8 cellular contexts compared by ENCODE assay signal in genomic region chr4:3291969-3292570, GRCh38. TPM values are rescaled to one million over a fixed set of nuclear protein-coding genes. Genes with fewer than 3 reads are reported as not detected.
DNase-seq lines count a peak whose midpoint lies in the region; ATAC-seq, FAIRE-seq and TF ChIP-seq lines count a peak whose summit lies in the region.

No MANE protein-coding gene starts in this region.

- H3K9me3 ChIP-seq in NT2/D1 (ENCODE audit: insufficient read depth, low read length): no peaks in the 10 kb centered on the region
- no peaks in the 10 kb centered on the region for H3K9me3 ChIP-seq in K562 (replicated peaks; ENCODE audit: control insufficient read depth, insufficient read depth, low read depth, low read length)
- no peaks in the 10 kb centered on the region for H3K9me3 ChIP-seq in gastrocnemius medialis

- WGBS in K562 (ENCODE audit: insufficient coverage, low coverage, missing lambda C conversion rate): 2% methylated on average over 37 of the region's 60 CpGs

- in situ Hi-C loops in K562 (cut with MboI): no loop called here
- in situ Hi-C loops in gastrocnemius medialis (cut with MboI; ENCODE audit: low sequenced_read_pairs in 4 of 4): no loop called here

- ATAC-seq in HG02943 (IDR thresholded peaks at IDR 0.05; ENCODE audit: low read depth, unreplicated experiment) (peak; percentile 28), K562 (peak; percentile 9), gastrocnemius medialis (peak; percentile 71 to 72)

- BruUV-seq in K562 (replicated peaks; lab: Mats Ljungman, UMichigan): no TSS peak

- H4K20me1 ChIP-seq in K562 (replicated peaks; ENCODE audit: control insufficient read depth, insufficient read depth, low read length): peaks cover 1% of the 10 kb centered on the region; the same call in 1 of the 2 replicates

- no peak overlapping the region for H3K27ac ChIP-seq in K562 (ENCODE audit: extremely low read depth, low read depth, low read length)
- peak overlapping the region; percentile 99 to 100 (median 99) for H3K27ac ChIP-seq in gastrocnemius medialis

- H3K4me3 ChIP-seq in NT2/D1 (ENCODE audit: insufficient read length, low read depth): peak overlapping the region; percentile 83
- peak overlapping the region; percentile 61 for H3K4me3 ChIP-seq in K562
- peak overlapping the region; percentile 61 for H3K4me3 ChIP-seq in iPS-11a (ENCODE audit: low read depth, low read length)
- peak overlapping the region; percentile 81 to 91 (median 84) for H3K4me3 ChIP-seq in gastrocnemius medialis

- peak; percentile 6 for FAIRE-seq in K562 (lab: Jason Lieb, UNC)

- intact Hi-C loops in K562 (cut with micrococcal nuclease) (no loop called here), gastrocnemius medialis (cut with DNase I; ENCODE audit: low total_unique reads) (loop anchor here (1.0 to 10.0 kb wide), 6 partner anchors 28 to 1437 kb away; partner anchors contain the start of genes DOK7, HTT, HTT-AS and LETM1)

- peaks cover 3% of the 10 kb centered on the region; the same call in 1 of the 3 replicates for H3K79me2 ChIP-seq in K562 (ENCODE audit: control insufficient read depth, insufficient read depth, low read length)

- H3K4me1 ChIP-seq in NT2/D1 (ENCODE audit: insufficient read depth, insufficient read length): peaks cover 28% of the 10 kb centered on the region
- peaks cover 6 to 41% of the 10 kb centered on the region in 2 experiments; a peak in 4 of 5 replicates for H3K4me1 ChIP-seq in K562 (replicated peaks in 1 of 2; ENCODE audit: control insufficient read depth in 2 of 2, insufficient read depth in 2 of 2, low read length in 2 of 2)
- peaks cover 17 to 22% of the 10 kb centered on the region in 2 donors for H3K4me1 ChIP-seq in gastrocnemius medialis

- no peaks in the 10 kb centered on the region for H3K9me1 ChIP-seq in K562 (ENCODE audit: control insufficient read depth, insufficient read depth, low read length)

- H3K9ac ChIP-seq in NT2/D1 (ENCODE audit: insufficient read length, low read depth) (peak overlapping the region; percentile 84), K562 (ENCODE audit: insufficient read depth in 1 of 2, low read depth in 2 of 2, low read length in 2 of 2) (peak overlapping the region; percentile 34 to 91; a peak in 3 of 4 replicates)

- H3K4me2 ChIP-seq in K562 (ENCODE audit: insufficient read depth, low read length): peak overlapping the region; percentile 88

- POLR2A ChIA-PET in K562 (lab: Yijun Ruan, JAX): no interaction called here

- TF ChIP-seq POLR2A in K562 (conservative IDR thresholded peaks at IDR 0.05) (no peak), gastrocnemius medialis (IDR thresholded peaks at IDR 0.05) (no peak)

- TF ChIP-seq RAD21 in K562 (CRISPR knock-in tag; conservative IDR thresholded peaks at IDR 0.05 in 1 of 2, IDR thresholded peaks at IDR 0.05 in 1 of 2): no peak

- no peak for TF ChIP-seq CTCF in K562 (IDR thresholded peaks at IDR 0.05 in 2 of 3, conservative IDR thresholded peaks at IDR 0.05 in 1 of 3; ENCODE audit: insufficient read depth in 2 of 3, low read depth in 1 of 3, low read length in 3 of 3)
- TF ChIP-seq CTCF in gastrocnemius medialis (IDR thresholded peaks at IDR 0.05 in 4 of 5, conservative IDR thresholded peaks at IDR 0.05 in 1 of 5): no peak

- no peak for TF ChIP-seq EP300 in K562 (IDR thresholded peaks at IDR 0.05; ENCODE audit: low read length)

- peak overlapping the region; percentile 95 for H2AFZ ChIP-seq in K562 (ENCODE audit: low read depth, low read length)

- CTCF ChIA-PET in K562 (lab: Yijun Ruan, JAX; ENCODE audit: low intra/inter-chr PET ratio): no interaction called here

- H3K27me3 ChIP-seq in NT2/D1 (ENCODE audit: insufficient read depth, insufficient read length) (peaks cover 27% of the 10 kb centered on the region), K562 (ENCODE audit: control insufficient read depth in 2 of 2, insufficient read depth in 2 of 2, low read length in 2 of 2) (peaks cover 36 to 53% of the 10 kb centered on the region in 2 experiments), gastrocnemius medialis (no peaks in the 10 kb centered on the region)

- DNase-seq in activated naive CD4-positive, alpha-beta T cell treated with Interleukin-2 at 50 U/mL for 16 hours: peak; percentile 42
- no peak for DNase-seq in activated naive CD4-positive, alpha-beta T cell treated with anti-CD3 and anti-CD28 coated beads, Interleukin-2, amount 50 U/mL, for 16 hours
- DNase-seq in NT2/D1 (ENCODE audit: low read depth, low spot score) (no peak), K562 (ENCODE audit: extremely low read depth in 1 of 4, low spot score in 3 of 4) (peak; percentile 29 to 57 (median 41)), gastrocnemius medialis (peak; percentile 51 to 72), ecto neural progenitor cell (ENCODE audit: low spot score) (no peak)

- H3K36me3 ChIP-seq in NT2/D1 (ENCODE audit: insufficient read depth, insufficient read length, low read length): peaks cover 11% of the 10 kb centered on the region
- no peaks in the 10 kb centered on the region for H3K36me3 ChIP-seq in K562 (ENCODE audit: control insufficient read depth, insufficient read depth, low read length)
- H3K36me3 ChIP-seq in gastrocnemius medialis: no peaks in the 10 kb centered on the region

TF ChIP-seq in K562, 482 proteins besides CTCF, POLR2A, EP300 and RAD21 (continues in another document):
- TF ChIP-seq ELK1 (CRISPR knock-in tag; IDR thresholded peaks at IDR 0.05): no peak
- TF ChIP-seq ETS1 (conservative IDR thresholded peaks at IDR 0.05; ENCODE audit: control insufficient read depth, low read depth, low read length): 0 out of 2 replicates have a peak, but pooled peaks have one; percentile 10
- TF ChIP-seq BRD4 (IDR thresholded peaks at IDR 0.05): no peak
- no peak for TF ChIP-seq ZKSCAN3 (CRISPR knock-in tag; IDR thresholded peaks at IDR 0.05)

RNA-seq across cellular contexts. Expression of gene RGS12, which starts 0.8 kb away (rescaled TPM):
- total RNA-seq in K562 (2011; cell fraction: chromatin; rRNA removed; ENCODE audit: low replicate concordance): 25.8 and 36.7 TPM in 2 replicates
- 16.2 and 16.6 TPM in 2 replicates for total RNA-seq in K562 (2011; cell fraction: nucleolus; rRNA removed)
- 13.2 and 16.0 TPM in 2 replicates for total RNA-seq in K562 (2011; cell fraction: nucleoplasm; rRNA removed)
- total RNA-seq in K562 (2014; rRNA removed) (3.6 and 4.7 TPM in 2 replicates), K562 (2014; rRNA removed; fragmentation: Illumina TruSeq; extraction: Trizol) (5.7 and 6.4 TPM in 2 replicates), K562 (2015; rRNA removed; fragmentation: Illumina TruSeq; extraction: Trizol) (6.3 and 6.4 TPM in 2 replicates), K562 (2021) (6.8 and 8.8 TPM in 2 replicates), gastrocnemius medialis (10 to 100 TPM in 3 of 4 donors, 1 to 10 TPM in 1; 9.1 to 22.6 (median 21.1) TPM)
- polyA plus RNA-seq in K562 (2011; rRNA removed) (4.3 and 5.8 TPM in 2 replicates), K562 (2014; fragmentation: Illumina TruSeq; extraction: Trizol) (5.5 and 6.4 TPM in 2 replicates), K562 (2014; fragmentation: Nextera tagmentation; extraction: Ambion mirVana) (under 1 TPM; 0.30 to 0.42 TPM), K562 (2014; rRNA removed) (4.2 and 5.1 TPM in 2 replicates)
- 2.0 and 3.4 TPM in 2 replicates for polyA plus RNA-seq in K562 (2011; cell fraction: cytosol; rRNA removed)
- polyA plus RNA-seq in K562 (2011; cell fraction: nucleus; rRNA removed): 14.7 and 18.5 TPM in 2 replicates
- polyA plus RNA-seq in K562 (2012): 8.1 and 12.4 TPM in 2 replicates
- polyA minus RNA-seq in K562 (2011; rRNA and poly(A)+ RNA removed): 4.5 and 5.3 TPM in 2 replicates
- 6.0 and 15.5 TPM in 2 replicates for polyA minus RNA-seq in K562 (2011; cell fraction: cytosol; rRNA and poly(A)+ RNA removed)
- polyA minus RNA-seq in K562 (2011; cell fraction: nucleus; rRNA and poly(A)+ RNA removed): 16.2 and 16.4 TPM in 2 replicates

RNA-seq across cellular contexts. Expression of gene MSANTD1, which starts 43.1 kb away (rescaled TPM):
- 0.37 and 1.5 TPM in 2 replicates for total RNA-seq in K562 (2011; cell fraction: chromatin; rRNA removed; ENCODE audit: low replicate concordance)
- 0.53 and 1.0 TPM in 2 replicates for total RNA-seq in K562 (2011; cell fraction: nucleolus; rRNA removed)
- 0.23 and 0.51 TPM in 2 replicates for total RNA-seq in K562 (2011; cell fraction: nucleoplasm; rRNA removed)
- 0.12 TPM in 1 of 2 replicates, not detected in the other for total RNA-seq in K562 (2014; rRNA removed)
- total RNA-seq in K562 (2014; rRNA removed; fragmentation: Illumina TruSeq; extraction: Trizol): 0.04 TPM in 1 of 2 replicates, not detected in the other
- total RNA-seq in K562 (2015; rRNA removed; fragmentation: Illumina TruSeq; extraction: Trizol): 0.07 TPM in 1 of 2 replicates, not detected in the other
- total RNA-seq in K562 (2021): 0.09 TPM in 1 of 2 replicates, not detected in the other
- not detected in 2 replicates for polyA plus RNA-seq in K562 (2011; rRNA removed)
- polyA plus RNA-seq in K562 (2011; cell fraction: cytosol; rRNA removed): 0.01 and 0.09 TPM in 2 replicates
- polyA plus RNA-seq in K562 (2011; cell fraction: nucleus; rRNA removed): 0.27 and 0.28 TPM in 2 replicates
- polyA plus RNA-seq in K562 (2012): 0.05 and 0.29 TPM in 2 replicates
- polyA plus RNA-seq in K562 (2014; fragmentation: Illumina TruSeq; extraction: Trizol): not detected in 2 replicates
- not detected for polyA plus RNA-seq in K562 (2014; fragmentation: Nextera tagmentation; extraction: Ambion mirVana)
- not detected in 2 replicates for polyA plus RNA-seq in K562 (2014; rRNA removed)
- not detected in 2 replicates for polyA minus RNA-seq in K562 (2011; rRNA and poly(A)+ RNA removed)
- not detected in 2 replicates for polyA minus RNA-seq in K562 (2011; cell fraction: cytosol; rRNA and poly(A)+ RNA removed)
- polyA minus RNA-seq in K562 (2011; cell fraction: nucleus; rRNA and poly(A)+ RNA removed): 0.27 and 0.56 TPM in 2 replicates
- 1 to 10 TPM in 1 of 4 donors, under 1 TPM in 3; 0.36 to 1.5 (median 0.48) TPM for total RNA-seq in gastrocnemius medialis

Comparison
In these comparisons a context has a peak if more than half of its experiments do, and no peak if none do; other contexts are left out.
1. DNase-seq: peak in activated naive CD4-positive, alpha-beta T cell treated with Interleukin-2 at 50 U/mL for 16 hours (single experiment), K562 (4 of 4) and gastrocnemius medialis (2 of 2); none in activated naive CD4-positive, alpha-beta T cell treated with anti-CD3 and anti-CD28 coated beads, Interleukin-2, amount 50 U/mL, for 16 hours (single experiment), NT2/D1 (single experiment) and ecto neural progenitor cell (single experiment).
2. ATAC-seq: peak in every context shown above with its lines; median percentile 72 in gastrocnemius medialis; 28 in HG02943; 9 in K562.
3. Peak in every context shown above with its lines, with median percentiles within 50 percentile points of each other: H3K4me3 ChIP-seq.